15 cellular contexts compared by ENCODE assay signal in genomic region chr2:106982350-106982749, GRCh38.
"Had no signal": no experiment of that assay in that cellular context is flagged by ENCODE, and none has a peak within 500 bp of the region (broad histone marks: within the 10 kb centered on the region; RNA-seq: fewer than 3 reads in every experiment).

No MANE protein-coding gene starts in this region.

- H3K27ac Mint-ChIP-seq: activated CD8-positive, alpha-beta T cell treated with anti-CD3 and anti-CD28 coated beads, Interleukin-2, amount 10 ng/mL, durations not matched to agents 7 days and 5 days; naive B cell; stimulated activated naive CD8-positive, alpha-beta T cell treated with anti-CD3 and anti-CD28 coated beads, Interleukin-15, amount 100 ng/mL, for 72 hours; T-cell had no signal

- ATAC-seq: activated CD8-positive, alpha-beta T cell treated with anti-CD3 and anti-CD28 coated beads, Interleukin-2, amount 10 ng/mL, durations not matched to agents 7 days and 5 days; gastroesophageal sphincter; stimulated activated naive CD8-positive, alpha-beta T cell treated with anti-CD3 and anti-CD28 coated beads, Interleukin-15, amount 100 ng/mL, for 72 hours; T-cell had no signal

- H3K27me3 Mint-ChIP-seq: naive B cell; stimulated activated naive CD8-positive, alpha-beta T cell treated with anti-CD3 and anti-CD28 coated beads, Interleukin-15, amount 100 ng/mL, for 72 hours had no signal

- H3K4me1 ChIP-seq: breast epithelium, gastroesophageal sphincter, testis had no signal

- H3K4me3 Mint-ChIP-seq: activated CD8-positive, alpha-beta T cell treated with anti-CD3 and anti-CD28 coated beads, Interleukin-2, amount 10 ng/mL, durations not matched to agents 7 days and 5 days; naive B cell; stimulated activated naive CD8-positive, alpha-beta T cell treated with anti-CD3 and anti-CD28 coated beads, Interleukin-15, amount 100 ng/mL, for 72 hours; T-cell had no signal

- H3K27ac ChIP-seq: breast epithelium, esophagus squamous epithelium, gastroesophageal sphincter, testis, WERI-Rb-1 had no signal

- H3K27me3 ChIP-seq: breast epithelium, esophagus squamous epithelium, gastroesophageal sphincter, testis had no signal

- H3K4me1 Mint-ChIP-seq: naive B cell; stimulated activated naive CD8-positive, alpha-beta T cell treated with anti-CD3 and anti-CD28 coated beads, Interleukin-15, amount 100 ng/mL, for 72 hours; T-cell had no signal

- DNase-seq: activated CD4-positive, alpha-beta T cell treated with anti-CD3 and anti-CD28 coated beads for 4 hours; activated CD8-positive, alpha-beta T cell treated with anti-CD3 and anti-CD28 coated beads, Interleukin-2, amount 10 ng/mL, durations not matched to agents 7 days and 5 days; activated naive CD4-positive, alpha-beta T cell treated with anti-CD3 and anti-CD28 coated beads, Interleukin-2, amount 50 U/mL, for 16 hours; amygdala; esophagus squamous epithelium; midbrain; naive B cell; posterior cingulate gyrus; stimulated activated CD4-positive, alpha-beta T cell treated with anti-CD3 and anti-CD28 coated beads, Interleukin-4, amount 100 ng/mL, for 4 hours; stimulated activated naive CD8-positive, alpha-beta T cell treated with anti-CD3 and anti-CD28 coated beads, Interleukin-15, amount 100 ng/mL, for 72 hours; T-cell; testis; WERI-Rb-1 had no signal

- H3K36me3 Mint-ChIP-seq: naive B cell, T-cell had no signal

- H3K4me3 ChIP-seq: breast epithelium, esophagus squamous epithelium, gastroesophageal sphincter, testis had no signal

- H3K36me3 ChIP-seq: breast epithelium, esophagus squamous epithelium, gastroesophageal sphincter, WERI-Rb-1 had no signal

- H3K9me3 Mint-ChIP-seq: stimulated activated naive CD8-positive, alpha-beta T cell treated with anti-CD3 and anti-CD28 coated beads, Interleukin-15, amount 100 ng/mL, for 72 hours; T-cell had no signal

- H3K9me3 ChIP-seq: breast epithelium, esophagus squamous epithelium, gastroesophageal sphincter, testis had no signal
